Comparison of ENCODE assay signal across 1 cellular context in the genomic region with DNA sequence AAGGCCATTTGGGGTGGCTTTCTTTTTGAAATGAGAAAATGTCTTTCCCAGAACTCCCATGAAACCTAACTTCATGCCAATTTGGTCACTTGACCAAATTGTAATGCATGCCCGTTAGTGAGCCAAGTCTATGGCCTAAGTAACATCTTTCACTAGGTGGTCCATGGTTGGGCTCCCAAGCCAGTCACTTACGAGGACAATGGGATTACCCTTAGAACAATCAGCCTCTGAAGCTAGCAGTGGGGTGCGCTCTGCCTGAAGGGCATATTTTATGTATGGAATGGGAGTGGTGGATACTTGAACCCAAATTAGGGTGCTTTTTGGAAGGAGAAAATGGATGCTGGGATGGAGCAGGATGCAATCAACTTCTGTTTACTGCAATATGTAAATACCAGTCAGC.
TF ChIP-seq lines count a peak whose summit lies in the region.

No MANE protein-coding gene starts in this region.

TF ChIP-seq in WTC11, 78 proteins besides CTCF, POLR2A, EP300 and RAD21 (continued from another document):
- TF ChIP-seq, protein P1, sequence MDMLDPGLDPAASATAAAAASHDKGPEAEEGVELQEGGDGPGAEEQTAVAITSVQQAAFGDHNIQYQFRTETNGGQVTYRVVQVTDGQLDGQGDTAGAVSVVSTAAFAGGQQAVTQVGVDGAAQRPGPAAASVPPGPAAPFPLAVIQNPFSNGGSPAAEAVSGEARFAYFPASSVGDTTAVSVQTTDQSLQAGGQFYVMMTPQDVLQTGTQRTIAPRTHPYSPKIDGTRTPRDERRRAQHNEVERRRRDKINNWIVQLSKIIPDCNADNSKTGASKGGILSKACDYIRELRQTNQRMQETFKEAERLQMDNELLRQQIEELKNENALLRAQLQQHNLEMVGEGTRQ (CRISPR knock-in tag; IDR thresholded peaks at IDR 0.05) = 0 out of 2 replicates have a peak, but pooled peaks have one; percentile 11
